In the genomic region with DNA sequence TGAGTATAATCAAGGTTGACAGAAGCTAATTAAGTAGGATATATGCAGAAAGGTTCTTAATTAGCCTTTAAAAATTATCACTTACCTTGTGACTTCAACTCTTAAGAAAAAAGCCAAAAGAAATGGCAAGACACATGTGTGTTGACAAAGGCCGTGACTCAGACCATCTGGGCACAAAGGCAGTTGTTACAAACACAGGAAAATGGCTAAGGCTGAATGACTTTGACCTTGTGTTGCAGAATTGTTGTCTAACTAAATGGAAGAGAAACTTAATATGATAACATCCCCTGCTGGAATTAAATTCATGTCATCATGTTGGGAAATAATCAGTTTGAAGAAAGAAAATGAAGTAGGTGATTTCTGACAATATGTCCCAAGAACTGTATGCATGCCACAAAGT, we compare ENCODE assay signal across 16 cellular contexts.
A peak's percentile ranks its signal among the peaks of the same experiment; 100 is the strongest.
DNase-seq lines count a peak whose midpoint lies in the region; ATAC-seq, FAIRE-seq and TF ChIP-seq lines count a peak whose summit lies in the region.
"Had no signal": no experiment of that assay in that cellular context is flagged by ENCODE, and none has a peak within 500 bp of the region (broad histone marks: within the 10 kb centered on the region; RNA-seq: fewer than 3 reads in every experiment).

No MANE protein-coding gene starts in this region.

- H3K4me3 Mint-ChIP-seq in activated T-cell treated with anti-CD3 and anti-CD28 coated beads, Interleukin-2, amount 50 U/mL, for 72 hours, result no peak overlapping the region
- H3K4me3 Mint-ChIP-seq: brain had no signal

- no peaks in the 10 kb centered on the region for H3F3A ChIP-seq in SK-N-SH (replicated peaks; ENCODE audit: insufficient read depth)

- no peak for FAIRE-seq in urothelium cell line (lab: Jason Lieb, UNC)
- FAIRE-seq: keratinocyte had no signal

- no peaks in the 10 kb centered on the region for H3K79me2 ChIP-seq in SK-N-SH (ENCODE audit: insufficient read depth)

- TF ChIP-seq CTCF in SK-N-SH (IDR thresholded peaks at IDR 0.05) (no peak), epithelial cell of proximal tubule (conservative IDR thresholded peaks at IDR 0.05; ENCODE audit: low read depth, low read length) (no peak)

- no peaks in the 10 kb centered on the region for H3K27me3 ChIP-seq in SK-N-SH (ENCODE audit: insufficient read depth)
- H3K27me3 ChIP-seq: ovary, stomach had no signal

- H3K9me3 ChIP-seq in SK-N-SH, result no peaks in the 10 kb centered on the region
- H3K9me3 ChIP-seq: mucosa of descending colon, ovary, stomach had no signal

- H3K36me3 ChIP-seq in SK-N-SH (replicated peaks in 1 of 2; ENCODE audit: control insufficient read depth in 1 of 2, insufficient read depth in 2 of 2, low read length in 1 of 2), result no peaks in the 10 kb centered on the region
- H3K36me3 ChIP-seq: ovary, stomach had no signal

- no peak for TF ChIP-seq EP300 in SK-N-SH (IDR thresholded peaks at IDR 0.05; ENCODE audit: borderline replicate concordance in 1 of 2, low read depth in 1 of 2, low read length in 1 of 2)

- 21% methylated on average over 1 of the region's 1 CpG for WGBS in SK-N-SH (ENCODE audit: low lambda C conversion rate)

- H3K27ac Mint-ChIP-seq in activated T-cell treated with anti-CD3 and anti-CD28 coated beads, Interleukin-2, amount 50 U/mL, for 72 hours, result no peak overlapping the region

- CTCF ChIA-PET in SK-N-SH (lab: Yijun Ruan, JAX), result interaction anchor here (1.2 to 1.4 kb wide), 2 partner anchors 34 to 38 kb away, joined by 3 read pairs; no protein-coding TSS in a partner anchor

- no peaks in the 10 kb centered on the region for H3K4me1 Mint-ChIP-seq in activated T-cell treated with anti-CD3 and anti-CD28 coated beads, Interleukin-2, amount 50 U/mL, for 72 hours (ENCODE audit: low read depth)

- H3K27ac ChIP-seq in SK-N-SH (ENCODE audit: low read depth in 2 of 2, low read length in 1 of 2), result no peak overlapping the region
- H3K27ac ChIP-seq: HL-60, ovary, stomach, VCaP had no signal

- POLR2A ChIA-PET in SK-N-SH (lab: Yijun Ruan, JAX), result no interaction called here

- H3K9ac ChIP-seq in SK-N-SH, result no peak overlapping the region

- H3K9me2 ChIP-seq in SK-N-SH, result no peaks in the 10 kb centered on the region

- peak; percentile 38; the same call in 1 of the 3 replicates for ATAC-seq in SK-N-SH treated with all-trans-retinoic acid at 6 μM for 48 hours
- no peak for ATAC-seq in GM18498 (IDR thresholded peaks at IDR 0.05; ENCODE audit: unreplicated experiment)
- ATAC-seq in activated T-cell treated with anti-CD3 and anti-CD28 coated beads, Interleukin-2, amount 50 U/mL, for 72 hours (replicated peaks in 1 of 2), result no peak
- ATAC-seq: mucosa of descending colon had no signal

- H3K4me2 ChIP-seq in SK-N-SH, result no peak overlapping the region

- TF ChIP-seq RAD21 in SK-N-SH (IDR thresholded peaks at IDR 0.05; ENCODE audit: low read length), result no peak

- DNase-seq in SK-N-SH (no peak), NCI-H460 (ENCODE audit: extremely low read depth, low read depth) (peak; percentile 5), epithelial cell of proximal tubule (ENCODE audit: low read depth) (peak; percentile 61), urothelium cell line (ENCODE audit: low spot score) (peak; percentile 7), ureter (ENCODE audit: low spot score) (no peak)
- no peak for DNase-seq in activated T-cell treated with anti-CD3 and anti-CD28 coated beads, Interleukin-2, amount 50 U/mL, for 72 hours
- DNase-seq: glutamatergic neuron, mucosa of descending colon, ovary, stomach had no signal

- no peaks in the 10 kb centered on the region for H3K36me3 Mint-ChIP-seq in activated T-cell treated with anti-CD3 and anti-CD28 coated beads, Interleukin-2, amount 50 U/mL, for 72 hours (ENCODE audit: insufficient read depth in 2 of 2)
- H3K36me3 Mint-ChIP-seq: brain had no signal

- H4K20me1 ChIP-seq in SK-N-SH (ENCODE audit: insufficient read depth), result no peaks in the 10 kb centered on the region

- H3K4me3 ChIP-seq in SK-N-SH (ENCODE audit: low read depth in 2 of 2, low read length in 1 of 2) (no peak overlapping the region), epithelial cell of proximal tubule (ENCODE audit: low read depth, low read length) (no peak overlapping the region)
- H3K4me3 ChIP-seq: mucosa of descending colon, ovary, stomach had no signal

- H3K4me1 ChIP-seq in SK-N-SH (ENCODE audit: control insufficient read depth in 1 of 2, insufficient read depth in 2 of 2, low read depth in 1 of 2, low read length in 1 of 2), result no peaks in the 10 kb centered on the region
- H3K4me1 ChIP-seq: stomach had no signal

- no peaks in the 10 kb centered on the region for H3K27me3 Mint-ChIP-seq in activated T-cell treated with anti-CD3 and anti-CD28 coated beads, Interleukin-2, amount 50 U/mL, for 72 hours (ENCODE audit: low read depth)
- H3K27me3 Mint-ChIP-seq: brain had no signal

- no peaks in the 10 kb centered on the region for H3K9me3 Mint-ChIP-seq in activated T-cell treated with anti-CD3 and anti-CD28 coated beads, Interleukin-2, amount 50 U/mL, for 72 hours
- H3K9me3 Mint-ChIP-seq: brain had no signal

- H2AFZ ChIP-seq in SK-N-SH (ENCODE audit: low read depth), result no peak overlapping the region

TF ChIP-seq in SK-N-SH treated with all-trans-retinoic acid at 6 μM for 48 hours, 23 proteins besides CTCF, POLR2A, EP300 and RAD21:
- no peak for TF ChIP-seq CSDC2 (CRISPR knock-in tag; IDR thresholded peaks at IDR 0.05)
- TF ChIP-seq ZNF8 (CRISPR knock-in tag; IDR thresholded peaks at IDR 0.05), result no peak

TF ChIP-seq in SK-N-SH, 30 proteins besides CTCF, POLR2A, EP300 and RAD21:
- TF ChIP-seq YY1 (IDR thresholded peaks at IDR 0.05; ENCODE audit: low read depth), result no peak
- no peak for TF ChIP-seq RFX5 (IDR thresholded peaks at IDR 0.05; ENCODE audit: low read length)

Comparison
In these comparisons a context has a peak if more than half of its experiments do, and no peak if none do; other contexts are left out.
1. DNase-seq: peak in NCI-H460 (single experiment), epithelial cell of proximal tubule (single experiment) and urothelium cell line (single experiment); none in SK-N-SH (single experiment), activated T-cell treated with anti-CD3 and anti-CD28 coated beads, Interleukin-2, amount 50 U/mL, for 72 hours (0 of 2) and ureter (single experiment).